ENCODE assay signal across 37 cellular contexts in the genomic region with DNA sequence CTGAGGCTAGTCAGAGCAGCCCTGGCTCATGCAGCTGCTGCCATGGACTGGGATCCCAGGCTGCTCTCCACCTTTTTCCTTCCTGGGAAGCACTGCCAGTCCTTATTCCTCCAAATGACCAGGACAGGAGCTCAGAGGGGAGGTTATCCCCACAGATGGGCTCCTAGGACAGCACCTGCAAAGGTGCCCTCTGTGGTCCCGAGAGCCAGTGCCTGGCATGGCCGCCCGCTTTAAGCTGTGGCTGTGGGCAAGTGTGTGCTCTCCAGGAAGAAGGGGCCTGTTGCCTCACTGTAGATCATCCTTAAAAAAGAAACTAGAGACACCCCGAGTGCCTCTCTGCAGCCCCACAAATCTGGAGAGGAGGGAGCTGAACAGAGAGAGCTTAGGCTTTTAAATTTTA.
"Had no signal": no experiment of that assay in that cellular context is flagged by ENCODE, and none has a peak within 500 bp of the region (broad histone marks: within the 10 kb centered on the region; RNA-seq: fewer than 3 reads in every experiment).

No MANE protein-coding gene starts in this region.

- H3K36me3 ChIP-seq: adrenal gland, brain microvascular endothelial cell, breast epithelium had no signal

- H3K4me3 Mint-ChIP-seq: activated B cell treated with CpG ODN at 0.5 μM for 24 hours; activated CD4-positive, alpha-beta memory T cell treated with anti-CD3 and anti-CD28 coated beads for 36 hours; activated CD4-positive, alpha-beta T cell treated with anti-CD3 and anti-CD28 coated beads, Interleukin-2, amount 10 ng/mL, durations not matched to agents 24 days and 14 days; activated CD8-positive, alpha-beta T cell treated with anti-CD3 and anti-CD28 coated beads for 36 hours; activated naive CD4-positive, alpha-beta T cell treated with anti-CD3 and anti-CD28 coated beads for 36 hours; activated naive CD8-positive, alpha-beta T cell treated with anti-CD3 and anti-CD28 coated beads for 36 hours; activated T-cell treated with anti-CD3 and anti-CD28 coated beads, Interleukin-2, amount 50 U/mL, for 4 hours; activated T-cell treated with anti-CD3 and anti-CD28 coated beads, Interleukin-2, amount 50 U/mL, for 72 hours; activated T-helper 1 cell treated with anti-CD3 and anti-CD28 coated beads, Interleukin-12 subunit alpha, Interleukin-12 subunit beta, Interleukin-2, Interleukin-4 antibody, amounts not matched to agents 30 ng/mL and 10 ng/mL and 1 ng/mL, durations not matched to agents 14 hours and 24 hours and 36 hours; activated T-helper 17 cell treated with anti-CD3 and anti-CD28 coated beads, Interleukin-2, amount 50 U/mL, for 72 hours; T-helper 1 cell treated with Interleukin-12 subunit alpha and Interleukin-12 subunit beta and Interleukin-4 antibody, amounts not matched to agents 30 μg/mL and 1 μg/mL, for 36 hours; T-helper 2 cell treated with Interferon-gamma antibody and Interleukin-4, amounts not matched to agents 5 μg/mL and 100 μg/mL, for 36 hours had no signal

- H3K9me3 ChIP-seq: adrenal gland, body of pancreas had no signal

- H3K27ac ChIP-seq: adrenal gland, body of pancreas, brain microvascular endothelial cell, breast epithelium, VCaP had no signal

- H3K27me3 Mint-ChIP-seq: activated B cell treated with CpG ODN at 0.5 μM for 24 hours; activated CD4-positive, alpha-beta memory T cell treated with anti-CD3 and anti-CD28 coated beads for 36 hours; activated CD4-positive, alpha-beta T cell treated with anti-CD3 and anti-CD28 coated beads, Interleukin-2, amount 10 ng/mL, durations not matched to agents 24 days and 14 days; activated CD8-positive, alpha-beta T cell treated with anti-CD3 and anti-CD28 coated beads for 36 hours; activated naive CD8-positive, alpha-beta T cell treated with anti-CD3 and anti-CD28 coated beads for 36 hours; activated T-helper 17 cell treated with anti-CD3 and anti-CD28 coated beads, Interleukin-2, amount 50 U/mL, for 72 hours had no signal

- H3K27me3 ChIP-seq: adrenal gland, body of pancreas, brain microvascular endothelial cell, breast epithelium had no signal

- DNase-seq: activated B cell treated with CpG ODN at 0.5 μM for 24 hours; activated CD4-positive, alpha-beta memory T cell treated with anti-CD3 and anti-CD28 coated beads for 36 hours; activated CD4-positive, alpha-beta T cell treated with anti-CD3 and anti-CD28 coated beads for 4 hours; activated CD4-positive, alpha-beta T cell treated with anti-CD3 and anti-CD28 coated beads, Interleukin-2, amount 10 ng/mL, durations not matched to agents 24 days and 14 days; activated CD4-positive, alpha-beta T cell treated with anti-CD3 and anti-CD28 coated beads, Interleukin-2, amount 50 U/mL, for 1 hour; activated CD4-positive, alpha-beta T cell treated with anti-CD3 and anti-CD28 coated beads, Interleukin-2, amount 50 U/mL, for 4 hours; activated CD4-positive, CD25-positive, alpha-beta regulatory T cell treated with anti-CD3 and anti-CD28 coated beads, Interleukin-2, amount 50 U/mL, for 72 hours; activated CD8-positive, alpha-beta memory T cell treated with anti-CD3 and anti-CD28 coated beads, Interleukin-2, amount 50 U/mL, for 4 hours; activated CD8-positive, alpha-beta T cell treated with anti-CD3 and anti-CD28 coated beads for 36 hours; activated effector memory CD4-positive, alpha-beta T cell treated with anti-CD3 and anti-CD28 coated beads, Interleukin-2, amount 50 U/mL, for 16 hours; activated gamma-delta T cell treated with Interleukin-2 at 50 U/mL for 16 hours; activated naive CD4-positive, alpha-beta T cell; activated naive CD4-positive, alpha-beta T cell treated with anti-CD3 and anti-CD28 coated beads for 36 hours; activated naive CD4-positive, alpha-beta T cell treated with anti-CD3 and anti-CD28 coated beads, Interleukin-2, amount 50 U/mL, for 16 hours; activated naive CD8-positive, alpha-beta T cell treated with anti-CD3 and anti-CD28 coated beads for 36 hours; activated T-cell treated with anti-CD3 and anti-CD28 coated beads for 4 hours; activated T-cell treated with anti-CD3 and anti-CD28 coated beads, Interleukin-2, amount 50 U/mL, for 1 hour; activated T-cell treated with anti-CD3 and anti-CD28 coated beads, Interleukin-2, amount 50 U/mL, for 4 hours; activated T-cell treated with anti-CD3 and anti-CD28 coated beads, Interleukin-2, amount 50 U/mL, for 72 hours; adrenal gland; amniotic stem cell; aorta; body of pancreas; brain microvascular endothelial cell; central memory CD4-positive, alpha-beta T cell; SW 1271; T-helper 1 cell; T-helper 2 cell; T-helper 9 cell had no signal

- H3K27ac Mint-ChIP-seq: activated B cell treated with CpG ODN at 0.5 μM for 24 hours; activated CD4-positive, alpha-beta memory T cell treated with anti-CD3 and anti-CD28 coated beads for 36 hours; activated CD4-positive, alpha-beta T cell treated with anti-CD3 and anti-CD28 coated beads, Interleukin-2, amount 10 ng/mL, durations not matched to agents 24 days and 14 days; activated CD8-positive, alpha-beta T cell treated with anti-CD3 and anti-CD28 coated beads for 36 hours; activated naive CD4-positive, alpha-beta T cell treated with anti-CD3 and anti-CD28 coated beads for 36 hours; activated naive CD8-positive, alpha-beta T cell treated with anti-CD3 and anti-CD28 coated beads for 36 hours; activated T-cell treated with anti-CD3 and anti-CD28 coated beads, Interleukin-2, amount 50 U/mL, for 72 hours; activated T-helper 1 cell treated with anti-CD3 and anti-CD28 coated beads, Interleukin-12 subunit alpha, Interleukin-12 subunit beta, Interleukin-2, Interleukin-4 antibody, amounts not matched to agents 30 ng/mL and 10 ng/mL and 1 ng/mL, durations not matched to agents 14 hours and 24 hours and 36 hours; activated T-helper 17 cell treated with anti-CD3 and anti-CD28 coated beads, Interleukin-2, amount 50 U/mL, for 72 hours; T-helper 1 cell treated with Interleukin-12 subunit alpha and Interleukin-12 subunit beta and Interleukin-4 antibody, amounts not matched to agents 30 μg/mL and 1 μg/mL, for 36 hours; T-helper 2 cell treated with Interferon-gamma antibody and Interleukin-4, amounts not matched to agents 5 μg/mL and 100 μg/mL, for 36 hours had no signal

- ATAC-seq: activated CD8-positive, alpha-beta T cell treated with anti-CD3 and anti-CD28 coated beads for 36 hours; activated T-cell treated with anti-CD3 and anti-CD28 coated beads, Interleukin-2, amount 50 U/mL, for 4 hours; activated T-cell treated with anti-CD3 and anti-CD28 coated beads, Interleukin-2, amount 50 U/mL, for 72 hours; activated T-helper 17 cell treated with anti-CD3 and anti-CD28 coated beads, Interleukin-2, amount 50 U/mL, for 72 hours; body of pancreas had no signal

- FAIRE-seq: astrocyte, TTC549 had no signal

- H3K4me1 Mint-ChIP-seq: activated B cell treated with CpG ODN at 0.5 μM for 24 hours; activated CD4-positive, alpha-beta T cell treated with anti-CD3 and anti-CD28 coated beads, Interleukin-2, amount 10 ng/mL, durations not matched to agents 24 days and 14 days; activated naive CD8-positive, alpha-beta T cell treated with anti-CD3 and anti-CD28 coated beads for 36 hours; activated T-helper 17 cell treated with anti-CD3 and anti-CD28 coated beads, Interleukin-2, amount 50 U/mL, for 72 hours had no signal

- H3K4me3 ChIP-seq: adrenal gland, body of pancreas, breast epithelium had no signal

- H3K4me1 ChIP-seq: adrenal gland, body of pancreas, breast epithelium had no signal
